25 cellular contexts compared by ENCODE assay signal in the genomic region with DNA sequence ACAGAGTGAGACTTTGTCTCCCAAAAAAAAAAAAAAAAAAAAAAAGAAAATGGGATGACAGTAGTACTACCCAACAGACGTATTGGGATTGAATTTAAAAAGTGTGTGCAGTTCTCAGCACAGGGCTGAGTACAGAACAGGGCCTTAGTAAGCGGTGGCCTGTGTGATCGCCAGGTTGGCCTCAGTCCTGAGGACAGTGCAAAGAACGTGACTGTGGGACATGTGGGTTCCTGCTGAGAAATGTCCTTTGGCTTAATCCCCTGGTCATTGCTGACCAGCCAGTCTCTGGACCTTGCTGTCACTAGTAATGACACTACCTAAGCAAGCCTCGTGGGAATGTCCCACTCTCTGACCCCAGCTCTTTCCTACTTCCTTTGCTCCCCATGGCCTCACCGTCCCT. TPM values are rescaled to one million over a fixed set of nuclear protein-coding genes. Genes with fewer than 3 reads are reported as not detected.
"Had no signal": no experiment of that assay in that cellular context is flagged by ENCODE, and none has a peak within 500 bp of the region (broad histone marks: within the 10 kb centered on the region; RNA-seq: fewer than 3 reads in every experiment).

No MANE protein-coding gene starts in this region.

- H3K4me1 ChIP-seq: ascending aorta, SJSA1 had no signal

- H3K27me3 ChIP-seq: ascending aorta, SJSA1 had no signal

- ATAC-seq: K562, Panc1 had no signal

- FAIRE-seq: K562, TTC549 had no signal

- DNase-seq: activated CD4-positive, alpha-beta memory T cell treated with anti-CD3 and anti-CD28 coated beads for 36 hours; activated CD4-positive, alpha-beta T cell treated with anti-CD3 and anti-CD28 coated beads, Interleukin-2, amount 50 U/mL, for 1 hour; activated effector memory CD4-positive, alpha-beta T cell treated with Interleukin-2 at 50 U/mL for 16 hours; activated naive CD4-positive, alpha-beta T cell treated with anti-CD3 and anti-CD28 coated beads, Interleukin-2, amount 50 U/mL, for 16 hours; activated naive CD8-positive, alpha-beta T cell treated with anti-CD3 and anti-CD28 coated beads, Interleukin-2, amount 10 ng/mL, durations not matched to agents 7 days and 5 days; activated T-cell treated with anti-CD3 and anti-CD28 coated beads, Interleukin-2, amount 50 U/mL, for 24 hours; amygdala; central memory CD4-positive, alpha-beta T cell; NCI-H1092 treated with DMSO at 0.1 percent for 48 hours; NCI-H1417; NCI-H1694; NCI-H1930; NCI-H2081 treated with DMSO at 0.1 percent for 48 hours; NCI-H345; NCI-H524 treated with DMSO at 0.1 percent for 48 hours; RPMI8226; SHP77 treated with DMSO at 0.1 percent for 48 hours; SK-N-SH had no signal

- H3K4me3 Mint-ChIP-seq: activated CD4-positive, alpha-beta memory T cell treated with anti-CD3 and anti-CD28 coated beads for 36 hours; activated naive CD8-positive, alpha-beta T cell treated with anti-CD3 and anti-CD28 coated beads, Interleukin-2, amount 10 ng/mL, durations not matched to agents 7 days and 5 days; activated T-cell treated with anti-CD3 and anti-CD28 coated beads, Interleukin-2, amount 50 U/mL, for 24 hours; T-helper 1 cell treated with Interleukin-12 subunit alpha and Interleukin-12 subunit beta and Interleukin-4 antibody, amounts not matched to agents 30 μg/mL and 1 μg/mL, for 36 hours; T-helper 2 cell treated with Interferon-gamma antibody and Interleukin-4, amounts not matched to agents 5 μg/mL and 100 μg/mL, for 36 hours had no signal

- H3K9me3 ChIP-seq: ascending aorta, SJSA1, SK-N-SH had no signal

- H3K4me3 ChIP-seq: ascending aorta, K562, SJSA1 had no signal

- H3K27ac Mint-ChIP-seq: activated CD4-positive, alpha-beta memory T cell treated with anti-CD3 and anti-CD28 coated beads for 36 hours; activated naive CD8-positive, alpha-beta T cell treated with anti-CD3 and anti-CD28 coated beads, Interleukin-2, amount 10 ng/mL, durations not matched to agents 7 days and 5 days; activated T-cell treated with anti-CD3 and anti-CD28 coated beads, Interleukin-2, amount 50 U/mL, for 24 hours; T-helper 1 cell treated with Interleukin-12 subunit alpha and Interleukin-12 subunit beta and Interleukin-4 antibody, amounts not matched to agents 30 μg/mL and 1 μg/mL, for 36 hours; T-helper 2 cell treated with Interferon-gamma antibody and Interleukin-4, amounts not matched to agents 5 μg/mL and 100 μg/mL, for 36 hours had no signal

- H3K27ac ChIP-seq: ascending aorta, SJSA1 had no signal

- H3K27me3 Mint-ChIP-seq: activated CD4-positive, alpha-beta memory T cell treated with anti-CD3 and anti-CD28 coated beads for 36 hours; activated naive CD8-positive, alpha-beta T cell treated with anti-CD3 and anti-CD28 coated beads, Interleukin-2, amount 10 ng/mL, durations not matched to agents 7 days and 5 days; activated T-cell treated with anti-CD3 and anti-CD28 coated beads, Interleukin-2, amount 50 U/mL, for 24 hours had no signal

- H3K9me3 Mint-ChIP-seq: activated CD4-positive, alpha-beta memory T cell treated with anti-CD3 and anti-CD28 coated beads for 36 hours; activated naive CD8-positive, alpha-beta T cell treated with anti-CD3 and anti-CD28 coated beads, Interleukin-2, amount 10 ng/mL, durations not matched to agents 7 days and 5 days; activated T-cell treated with anti-CD3 and anti-CD28 coated beads, Interleukin-2, amount 50 U/mL, for 24 hours; T-helper 1 cell treated with Interleukin-12 subunit alpha and Interleukin-12 subunit beta and Interleukin-4 antibody, amounts not matched to agents 30 μg/mL and 1 μg/mL, for 36 hours; T-helper 2 cell treated with Interferon-gamma antibody and Interleukin-4, amounts not matched to agents 5 μg/mL and 100 μg/mL, for 36 hours had no signal

RNA-seq across cellular contexts. Expression of a gene that starts 17.7 kb away (rescaled TPM):
- total RNA-seq: ascending aorta had no signal
